Comparison of ENCODE assay signal across 13 cellular contexts in genomic region chr15:80436511-80437307, GRCh38. TPM values are rescaled to one million over a fixed set of nuclear protein-coding genes. Genes with fewer than 3 reads are reported as not detected.
DNase-seq lines count a peak whose midpoint lies in the region; ATAC-seq, FAIRE-seq and TF ChIP-seq lines count a peak whose summit lies in the region.
"Had no signal": no experiment of that assay in that cellular context is flagged by ENCODE, and none has a peak within 500 bp of the region (broad histone marks: within the 10 kb centered on the region; RNA-seq: fewer than 3 reads in every experiment).

No MANE protein-coding gene starts in this region.

- H3K4me3 ChIP-seq in endothelial cell of umbilical vein (replicated peaks in 1 of 3; ENCODE audit: insufficient read depth in 1 of 3, low read depth in 1 of 3, low read length in 3 of 3), result no peak overlapping the region

- intact Hi-C loops in endothelial cell of umbilical vein (cut with micrococcal nuclease), result no loop called here

- H3K4me1 Mint-ChIP-seq in activated T-cell treated with anti-CD3 and anti-CD28 coated beads, Interleukin-2, amount 50 U/mL, for 72 hours (ENCODE audit: low read depth), result peaks cover 6% of the 10 kb centered on the region
- peaks cover 5% of the 10 kb centered on the region for H3K4me1 Mint-ChIP-seq in activated T-cell treated with anti-CD3 and anti-CD28 coated beads, Interleukin-2, amount 50 U/mL, for 24 hours (ENCODE audit: low read depth)
- H3K4me1 Mint-ChIP-seq in stimulated activated effector memory CD8-positive, alpha-beta T cell treated with anti-CD3 and anti-CD28 coated beads, Interleukin-12 subunit alpha, Interleukin-12 subunit beta, amount 100 ng/mL, for 72 hours, result no peaks in the 10 kb centered on the region
- H3K4me1 Mint-ChIP-seq: stimulated activated naive B cell treated with anti-CD40 and anti-IgM and Interleukin-4, amounts not matched to agents 10 μg/mL and 1 μg/mL and 100 μg/mL, for 72 hours had no signal

- H3K9me3 Mint-ChIP-seq in activated T-cell treated with anti-CD3 and anti-CD28 coated beads, Interleukin-2, amount 50 U/mL, for 72 hours, result no peaks in the 10 kb centered on the region
- no peaks in the 10 kb centered on the region for H3K9me3 Mint-ChIP-seq in activated T-cell treated with anti-CD3 and anti-CD28 coated beads, Interleukin-2, amount 50 U/mL, for 24 hours
- no peaks in the 10 kb centered on the region for H3K9me3 Mint-ChIP-seq in stimulated activated effector memory CD8-positive, alpha-beta T cell treated with anti-CD3 and anti-CD28 coated beads, Interleukin-12 subunit alpha, Interleukin-12 subunit beta, amount 100 ng/mL, for 72 hours
- H3K9me3 Mint-ChIP-seq: CD14-positive monocyte; stimulated activated naive B cell treated with anti-CD40 and anti-IgM and Interleukin-4, amounts not matched to agents 10 μg/mL and 1 μg/mL and 100 μg/mL, for 72 hours had no signal

- peaks cover 2% of the 10 kb centered on the region for H3K4me1 ChIP-seq in endothelial cell of umbilical vein (ENCODE audit: control insufficient read depth, extremely low read depth, insufficient read depth, low read length)

- no peak overlapping the region for H3K9ac ChIP-seq in endothelial cell of umbilical vein (replicated peaks; ENCODE audit: extremely low read depth, insufficient read depth, low read length)

- no peaks in the 10 kb centered on the region for H3K79me2 ChIP-seq in endothelial cell of umbilical vein (ENCODE audit: control insufficient read depth, insufficient read depth, low read length)

- H3K4me2 ChIP-seq in endothelial cell of umbilical vein (ENCODE audit: insufficient read depth, low read length), result no peak overlapping the region

- H3K27ac ChIP-seq in endothelial cell of umbilical vein (ENCODE audit: insufficient read depth, low read depth, low read length), result no peak overlapping the region

- no peaks in the 10 kb centered on the region for H4K20me1 ChIP-seq in endothelial cell of umbilical vein (replicated peaks; ENCODE audit: control insufficient read depth, extremely low read depth, insufficient read depth, low read length)

- dilution Hi-C loops in endothelial cell of umbilical vein (cut with MboI; ENCODE audit: extremely low pct_ligation_motif_present, low sequenced_read_pairs), result no loop called here

- no peak overlapping the region for H3K27ac Mint-ChIP-seq in activated T-cell treated with anti-CD3 and anti-CD28 coated beads, Interleukin-2, amount 50 U/mL, for 72 hours
- H3K27ac Mint-ChIP-seq in activated T-cell treated with anti-CD3 and anti-CD28 coated beads, Interleukin-2, amount 50 U/mL, for 24 hours, result no peak overlapping the region
- no peak overlapping the region for H3K27ac Mint-ChIP-seq in stimulated activated effector memory CD8-positive, alpha-beta T cell treated with anti-CD3 and anti-CD28 coated beads, Interleukin-12 subunit alpha, Interleukin-12 subunit beta, amount 100 ng/mL, for 72 hours
- H3K27ac Mint-ChIP-seq: stimulated activated naive B cell treated with anti-CD40 and anti-IgM and Interleukin-4, amounts not matched to agents 10 μg/mL and 1 μg/mL and 100 μg/mL, for 72 hours had no signal

- no peak overlapping the region for H3K4me3 Mint-ChIP-seq in activated T-cell treated with anti-CD3 and anti-CD28 coated beads, Interleukin-2, amount 50 U/mL, for 72 hours
- H3K4me3 Mint-ChIP-seq in activated T-cell treated with anti-CD3 and anti-CD28 coated beads, Interleukin-2, amount 50 U/mL, for 24 hours, result no peak overlapping the region
- no peak overlapping the region for H3K4me3 Mint-ChIP-seq in stimulated activated effector memory CD8-positive, alpha-beta T cell treated with anti-CD3 and anti-CD28 coated beads, Interleukin-12 subunit alpha, Interleukin-12 subunit beta, amount 100 ng/mL, for 72 hours
- H3K4me3 Mint-ChIP-seq: CD14-positive monocyte; stimulated activated naive B cell treated with anti-CD40 and anti-IgM and Interleukin-4, amounts not matched to agents 10 μg/mL and 1 μg/mL and 100 μg/mL, for 72 hours had no signal

- H3K27me3 Mint-ChIP-seq in activated T-cell treated with anti-CD3 and anti-CD28 coated beads, Interleukin-2, amount 50 U/mL, for 72 hours (ENCODE audit: low read depth), result peaks cover 29% of the 10 kb centered on the region
- H3K27me3 Mint-ChIP-seq in activated T-cell treated with anti-CD3 and anti-CD28 coated beads, Interleukin-2, amount 50 U/mL, for 24 hours, result peaks cover 8% of the 10 kb centered on the region

- POLR2A ChIA-PET in endothelial cell of umbilical vein (lab: Charles Lee), result no interaction called here

- DNase-seq in activated T-cell treated with anti-CD3 and anti-CD28 coated beads, Interleukin-2, amount 50 U/mL, for 72 hours, result no peak
- DNase-seq in activated T-cell treated with anti-CD3 and anti-CD28 coated beads, Interleukin-2, amount 50 U/mL, for 24 hours, result no peak
- DNase-seq in NCI-H526 (lab: John Stamatoyannopoulos, UW) (peak; percentile 49 to 71), endothelial cell of umbilical vein (ENCODE audit: low read depth, low spot score) (no peak), KBM-7 (no peak), NOMO-1 (lab: John Stamatoyannopoulos, UW; ENCODE audit: unreplicated experiment in 2 of 2) (no peak), Ammon's horn (ENCODE audit: low spot score) (no peak)
- no peak for DNase-seq in stimulated activated effector memory CD8-positive, alpha-beta T cell treated with anti-CD3 and anti-CD28 coated beads, Interleukin-12 subunit alpha, Interleukin-12 subunit beta, amount 100 ng/mL, for 72 hours (ENCODE audit: low spot score in 2 of 2)
- DNase-seq: central memory CD4-positive, alpha-beta T cell; GOT3; NCI-H1694 treated with DMSO at 0.1 percent for 48 hours; stimulated activated naive B cell treated with anti-CD40 and anti-IgM and Interleukin-4, amounts not matched to agents 10 μg/mL and 1 μg/mL and 100 μg/mL, for 72 hours had no signal

- no peak overlapping the region for H2AFZ ChIP-seq in endothelial cell of umbilical vein (ENCODE audit: low read depth, low read length)

- no peak for TF ChIP-seq CTCF in endothelial cell of umbilical vein (IDR thresholded peaks at IDR 0.05; ENCODE audit: extremely low read depth in 1 of 2, insufficient read depth in 1 of 2, low read depth in 1 of 2, low read length in 2 of 2)

- no TSS peak for BruUV-seq in endothelial cell of umbilical vein (replicated peaks; lab: Mats Ljungman, UMichigan)

- no peak for TF ChIP-seq POLR2A in endothelial cell of umbilical vein (IDR thresholded peaks at IDR 0.05; ENCODE audit: low read depth, low read length)

- CTCF ChIA-PET in endothelial cell of umbilical vein (lab: Charles Lee), result interaction anchor here (1.3 to 1.5 kb wide), 2 partner anchors 15 to 829 kb away, joined by 3 read pairs; no protein-coding TSS in a partner anchor

- H3K36me3 ChIP-seq in endothelial cell of umbilical vein (ENCODE audit: control insufficient read depth in 2 of 2, extremely low read depth in 1 of 2, insufficient read depth in 2 of 2, low read length in 2 of 2), result no peaks in the 10 kb centered on the region

- ATAC-seq in activated T-cell treated with anti-CD3 and anti-CD28 coated beads, Interleukin-2, amount 50 U/mL, for 72 hours (replicated peaks in 1 of 2), result peak; percentile 50 to 63
- peak; percentile 60 for ATAC-seq in stimulated activated effector memory CD8-positive, alpha-beta T cell treated with anti-CD3 and anti-CD28 coated beads, Interleukin-12 subunit alpha, Interleukin-12 subunit beta, amount 100 ng/mL, for 72 hours
- ATAC-seq: stimulated activated naive B cell treated with anti-CD40 and anti-IgM and Interleukin-4, amounts not matched to agents 10 μg/mL and 1 μg/mL and 100 μg/mL, for 72 hours had no signal

- H3K27me3 ChIP-seq in endothelial cell of umbilical vein (ENCODE audit: control insufficient read depth in 2 of 2, insufficient read depth in 2 of 2, low read length in 2 of 2), result no peaks in the 10 kb centered on the region

- H3K9me1 ChIP-seq in endothelial cell of umbilical vein (replicated peaks; ENCODE audit: control insufficient read depth, extremely low read depth, insufficient read depth, low read length), result no peaks in the 10 kb centered on the region

- H3K36me3 Mint-ChIP-seq in activated T-cell treated with anti-CD3 and anti-CD28 coated beads, Interleukin-2, amount 50 U/mL, for 72 hours (ENCODE audit: insufficient read depth in 2 of 2), result no peaks in the 10 kb centered on the region
- H3K36me3 Mint-ChIP-seq in activated T-cell treated with anti-CD3 and anti-CD28 coated beads, Interleukin-2, amount 50 U/mL, for 24 hours (ENCODE audit: low read depth), result no peaks in the 10 kb centered on the region
- H3K36me3 Mint-ChIP-seq in stimulated activated effector memory CD8-positive, alpha-beta T cell treated with anti-CD3 and anti-CD28 coated beads, Interleukin-12 subunit alpha, Interleukin-12 subunit beta, amount 100 ng/mL, for 72 hours, result no peaks in the 10 kb centered on the region
- H3K36me3 Mint-ChIP-seq: CD14-positive monocyte; stimulated activated naive B cell treated with anti-CD40 and anti-IgM and Interleukin-4, amounts not matched to agents 10 μg/mL and 1 μg/mL and 100 μg/mL, for 72 hours had no signal

- in situ Hi-C loops in KBM-7 (cut with MboI; ENCODE audit: low pct_unique_long_range_greater_than_20kb, low sequenced_read_pairs), result no loop called here

- H3K9me3 ChIP-seq in endothelial cell of umbilical vein (replicated peaks; ENCODE audit: control insufficient read depth, insufficient read depth, low read length), result no peaks in the 10 kb centered on the region

- no peak for FAIRE-seq in endothelial cell of umbilical vein (lab: Jason Lieb, UNC)

TF ChIP-seq in endothelial cell of umbilical vein, 7 proteins besides CTCF, POLR2A, EP300 and RAD21:
- TF ChIP-seq EZH2 (IDR thresholded peaks at IDR 0.05; ENCODE audit: borderline replicate concordance, low read depth, low read length, severe bottlenecking) (no peak), FOS (IDR thresholded peaks at IDR 0.05; ENCODE audit: borderline replicate concordance, insufficient read depth, low read length) (peak; percentile 24)
TF ChIP-seq in endothelial cell of umbilical vein: peak in this region for 1.

RNA-seq across cellular contexts. Expression of gene ARNT2, which starts 32.5 kb away (rescaled TPM):
- total RNA-seq in activated T-cell treated with anti-CD3 and anti-CD28 coated beads, Interleukin-2, amount 50 U/mL, for 72 hours, result under 1 TPM; 0.07 to 0.19 TPM
- total RNA-seq in endothelial cell of umbilical vein, result 0.18 and 0.20 TPM in 2 replicates
- 0.03 and 0.10 TPM in 2 replicates for polyA plus RNA-seq in endothelial cell of umbilical vein
- 0.09 and 0.20 TPM in 2 replicates for polyA plus RNA-seq in endothelial cell of umbilical vein (2011; cell fraction: cytosol; rRNA removed)
- polyA plus RNA-seq in endothelial cell of umbilical vein (2011; cell fraction: nucleus; rRNA removed), result 0.17 and 0.32 TPM in 2 replicates
- 0.09 and 0.11 TPM in 2 replicates for polyA plus RNA-seq in endothelial cell of umbilical vein (2012)
- 0.10 and 0.19 TPM in 2 replicates for polyA minus RNA-seq in endothelial cell of umbilical vein
- 0.82 TPM for polyA minus RNA-seq in endothelial cell of umbilical vein (2011; cell fraction: cytosol; rRNA and poly(A)+ RNA removed)
- polyA minus RNA-seq in endothelial cell of umbilical vein (2011; cell fraction: nucleus; rRNA and poly(A)+ RNA removed), result 0.10 TPM in 1 of 2 replicates, not detected in the other
- polyA plus RNA-seq: CD14-positive monocyte had no signal

Comparison
In these comparisons a context has a peak if more than half of its experiments do, and no peak if none do; other contexts are left out.
1. DNase-seq: peak in NCI-H526 (2 of 2); none in activated T-cell treated with anti-CD3 and anti-CD28 coated beads, Interleukin-2, amount 50 U/mL, for 72 hours (0 of 2), activated T-cell treated with anti-CD3 and anti-CD28 coated beads, Interleukin-2, amount 50 U/mL, for 24 hours (single experiment), endothelial cell of umbilical vein (single experiment), stimulated activated effector memory CD8-positive, alpha-beta T cell treated with anti-CD3 and anti-CD28 coated beads, Interleukin-12 subunit alpha, Interleukin-12 subunit beta, amount 100 ng/mL, for 72 hours (0 of 2), KBM-7 (single experiment), NOMO-1 (0 of 2) and Ammon's horn (single experiment).